In the genomic region with DNA sequence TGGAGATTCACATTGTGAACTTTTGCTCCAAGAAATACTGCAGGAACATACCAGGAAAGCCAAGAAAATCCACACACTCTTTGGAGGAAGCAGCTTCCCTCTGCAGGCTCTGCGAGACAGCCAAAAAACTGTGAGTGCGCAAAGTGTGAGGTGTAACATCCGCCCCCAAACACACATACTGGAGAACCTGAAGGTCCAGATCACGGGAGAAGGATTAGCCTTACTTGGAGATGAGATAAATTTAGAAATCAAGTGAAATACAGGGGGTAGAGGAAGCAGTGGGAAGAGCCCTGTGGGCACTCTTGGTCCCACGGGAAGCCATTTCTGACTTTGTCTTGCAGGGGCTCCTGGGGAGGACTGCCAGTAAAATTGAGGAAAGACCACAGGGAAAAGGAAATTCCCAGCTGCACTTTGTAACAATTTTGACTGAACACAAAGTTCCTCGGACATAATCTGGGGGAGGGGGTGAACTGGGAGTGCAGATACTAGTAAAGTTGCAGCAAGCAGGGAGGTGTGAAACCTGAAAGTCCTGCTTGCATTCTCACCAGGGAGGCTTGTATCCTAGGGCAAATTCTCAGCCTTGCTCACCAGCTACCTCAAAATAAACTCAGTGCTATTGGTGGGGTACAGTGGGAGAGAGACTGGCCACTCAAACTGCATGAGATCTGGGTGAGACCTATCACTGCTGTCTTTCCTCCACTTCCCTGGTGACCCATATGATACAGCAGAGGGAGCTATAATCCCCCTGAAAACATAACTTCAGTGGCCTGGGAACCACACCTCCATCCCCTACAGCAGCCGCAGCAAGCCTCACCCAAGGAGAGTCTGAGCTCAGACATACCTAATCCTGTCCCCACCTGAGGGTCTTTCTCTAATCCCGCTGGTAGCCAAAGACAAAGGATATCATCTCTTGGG, we compare ENCODE assay signal across 16 cellular contexts.
DNase-seq lines count a peak whose midpoint lies in the region; ATAC-seq, FAIRE-seq and TF ChIP-seq lines count a peak whose summit lies in the region.
"Had no signal": no experiment of that assay in that cellular context is flagged by ENCODE, and none has a peak within 500 bp of the region (broad histone marks: within the 10 kb centered on the region; RNA-seq: fewer than 3 reads in every experiment).

No MANE protein-coding gene starts in this region.

- TF ChIP-seq CTCF in body of pancreas (IDR thresholded peaks at IDR 0.05), result no peak

- peaks cover 22 to 41% (median 33%) of the 10 kb centered on the region in 11 experiments for H3K9me3 ChIP-seq in BLaER1 treated with 17β-estradiol and CSF1 and Interleukin-3, amounts not matched to agents 10 nM and 100 nM (replicated peaks in 1 of 11)
- peaks cover 12% of the 10 kb centered on the region for H3K9me3 ChIP-seq in adipocyte (ENCODE audit: control insufficient read depth, low read length)
- H3K9me3 ChIP-seq in body of pancreas, result no peaks in the 10 kb centered on the region

- peak; percentile 31 for ATAC-seq in left colon
- no peak for ATAC-seq in body of pancreas
- ATAC-seq: activated CD8-positive, alpha-beta memory T cell treated with anti-CD3 and anti-CD28 coated beads, Interleukin-2, amount 10 ng/mL, durations not matched to agents 7 days and 5 days; activated naive CD4-positive, alpha-beta T cell treated with anti-CD3 and anti-CD28 coated beads, Interleukin-2, amount 50 U/mL, for 72 hours had no signal

- H3K4me3 ChIP-seq in BLaER1 treated with 17β-estradiol and CSF1 and Interleukin-3, amounts not matched to agents 10 nM and 100 nM, result no peak overlapping the region
- H3K4me3 ChIP-seq in adipocyte (ENCODE audit: low read length) (no peak overlapping the region), body of pancreas (no peak overlapping the region)
- H3K4me3 ChIP-seq: dorsolateral prefrontal cortex had no signal

- H4K20me1 ChIP-seq in BLaER1 treated with 17β-estradiol and CSF1 and Interleukin-3, amounts not matched to agents 10 nM and 100 nM, result no peaks in the 10 kb centered on the region

- H3K36me3 ChIP-seq in BLaER1 treated with 17β-estradiol and CSF1 and Interleukin-3, amounts not matched to agents 10 nM and 100 nM, result no peaks in the 10 kb centered on the region
- H3K36me3 ChIP-seq in adipocyte (ENCODE audit: control insufficient read depth, insufficient read depth, low read length, severe bottlenecking) (no peaks in the 10 kb centered on the region), body of pancreas (replicated peaks in 1 of 2; ENCODE audit: insufficient read depth in 1 of 2, low read depth in 2 of 2) (no peaks in the 10 kb centered on the region)

- H3K27me3 ChIP-seq in BLaER1 treated with 17β-estradiol and CSF1 and Interleukin-3, amounts not matched to agents 10 nM and 100 nM, result no peaks in the 10 kb centered on the region
- H3K27me3 ChIP-seq in adipocyte (replicated peaks; ENCODE audit: control insufficient read depth, insufficient read depth, low read length) (no peaks in the 10 kb centered on the region), body of pancreas (no peaks in the 10 kb centered on the region)

- H3K27ac ChIP-seq in BLaER1 treated with 17β-estradiol and CSF1 and Interleukin-3, amounts not matched to agents 10 nM and 100 nM, result no peak overlapping the region
- no peak overlapping the region for H3K27ac ChIP-seq in body of pancreas
- H3K27ac ChIP-seq: dorsolateral prefrontal cortex, parathyroid adenoma had no signal

- intact Hi-C loops in left colon (cut with DNase I, micrococcal nuclease), result no loop called here
- intact Hi-C loops in body of pancreas (cut with DNase I), result no loop called here

- peaks cover 0 to 13% (median 11%) of the 10 kb centered on the region in 10 experiments; a peak in 16 of 20 replicates for H3K4me1 ChIP-seq in BLaER1 treated with 17β-estradiol and CSF1 and Interleukin-3, amounts not matched to agents 10 nM and 100 nM
- H3K4me1 ChIP-seq in adipocyte (ENCODE audit: control insufficient read depth, insufficient read depth, low read length), result peaks cover 14% of the 10 kb centered on the region
- no peaks in the 10 kb centered on the region for H3K4me1 ChIP-seq in body of pancreas
- H3K4me1 ChIP-seq: parathyroid adenoma had no signal

- WGBS in body of pancreas, 2 donors, result 69 to 70% methylated on average over 7 to 8 of the region's 8 CpGs

- peak; percentile 26 for DNase-seq in HT-29 (ENCODE audit: low spot score)
- peak; percentile 14 for DNase-seq in adipocyte (ENCODE audit: low read depth)
- no peak for DNase-seq in left colon
- no peak for DNase-seq in ureter (ENCODE audit: low spot score)
- DNase-seq in urothelium cell line (ENCODE audit: low spot score), result no peak
- no peak for DNase-seq in COLO829 (ENCODE audit: low spot score)
- no peak for DNase-seq in body of pancreas
- DNase-seq: activated CD8-positive, alpha-beta memory T cell treated with anti-CD3 and anti-CD28 coated beads, Interleukin-2, amount 10 ng/mL, durations not matched to agents 7 days and 5 days; CD4-positive, CD25-positive, alpha-beta regulatory T cell; Kasumi-1; RPMI8226; T1000 had no signal

- no peak for TF ChIP-seq POLR2A in body of pancreas (IDR thresholded peaks at IDR 0.05)

- FAIRE-seq in urothelium cell line (lab: Jason Lieb, UNC), result no peak

- no peak overlapping the region for H3K9ac ChIP-seq in BLaER1 treated with 17β-estradiol and CSF1 and Interleukin-3, amounts not matched to agents 10 nM and 100 nM
- H3K9ac ChIP-seq in adipocyte (ENCODE audit: low read length), result no peak overlapping the region
- H3K9ac ChIP-seq: parathyroid adenoma had no signal

- H3K4me2 ChIP-seq in BLaER1 treated with 17β-estradiol and CSF1 and Interleukin-3, amounts not matched to agents 10 nM and 100 nM, result peak overlapping the region in 10 of 11 experiments; percentile 2 to 69 (median 60); a peak in 18 of 22 replicates

Comparison
In these comparisons a context has a peak if more than half of its experiments do, and no peak if none do; other contexts are left out.
1. DNase-seq: peak in HT-29 (single experiment) and adipocyte (single experiment); none in left colon (0 of 2), ureter (single experiment), urothelium cell line (single experiment), COLO829 (single experiment) and body of pancreas (0 of 4).